In the genomic region with DNA sequence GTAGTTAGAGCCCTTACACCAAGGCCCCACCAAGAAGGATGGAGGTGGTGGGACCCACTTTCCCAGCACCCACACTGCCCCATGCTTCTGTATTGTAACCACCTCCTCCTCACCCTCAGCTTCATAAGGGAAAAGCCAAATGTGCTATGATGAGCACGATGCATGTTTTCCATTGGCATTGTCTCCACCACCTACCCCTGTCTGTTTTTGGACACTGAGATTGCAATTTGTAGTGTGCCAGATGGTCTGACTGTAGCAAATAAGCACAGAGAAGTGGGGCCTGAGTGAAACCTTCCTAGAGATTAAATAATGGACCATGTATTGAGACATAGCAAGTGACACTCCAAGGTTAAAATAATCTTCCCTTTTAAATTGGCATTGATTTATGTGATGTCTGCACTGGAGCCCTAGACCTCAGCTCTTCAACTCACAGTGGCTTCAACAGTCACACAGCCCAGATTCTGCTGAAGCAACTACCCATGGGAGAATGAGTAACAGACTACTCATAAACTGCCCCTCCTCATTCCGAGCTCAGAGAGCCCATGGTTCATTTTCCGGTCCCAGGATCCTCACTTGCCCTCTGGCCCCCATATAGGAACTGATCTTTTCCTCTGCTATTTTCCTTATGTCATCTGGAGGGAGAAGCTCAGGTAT, we compare ENCODE assay signal across 10 cellular contexts.
DNase-seq lines count a peak whose midpoint lies in the region; ATAC-seq and TF ChIP-seq lines count a peak whose summit lies in the region.
"Had no signal": no experiment of that assay in that cellular context is flagged by ENCODE, and none has a peak within 500 bp of the region (broad histone marks: within the 10 kb centered on the region; RNA-seq: fewer than 3 reads in every experiment).

No MANE protein-coding gene starts in this region.

- DNase-seq in AG10803 (ENCODE audit: low read depth) (peak; percentile 22), amniotic stem cell (lab: John Stamatoyannopoulos, UW) (peak; percentile 13), inferior parietal cortex (ENCODE audit: extremely low spot score) (peak; percentile 47), PC-9 (no peak), HUDEP-2 (lab: John Stamatoyannopoulos, UW; ENCODE audit: unreplicated experiment in 76 of 76) (no peak), NCI-H345 treated with DMSO at 0.1 percent for 48 hours (lab: John Stamatoyannopoulos, UW; ENCODE audit: unreplicated experiment) (no peak), nephron progenitor cell (no peak)
- DNase-seq: NCI-H2081, SIG-M5 had no signal

- H3K27me3 ChIP-seq in PC-9 (ENCODE audit: insufficient read depth, low read depth), result no peaks in the 10 kb centered on the region

- H3K4me3 ChIP-seq in AG10803 (ENCODE audit: low read length), result no peak overlapping the region
- H3K4me3 ChIP-seq in PC-9, result no peak overlapping the region

- no peak overlapping the region for H3K27ac ChIP-seq in PC-9

- H3K27ac Mint-ChIP-seq in nephron progenitor cell, result no peak overlapping the region

- H3K36me3 Mint-ChIP-seq in nephron progenitor cell (ENCODE audit: low read depth), result no peaks in the 10 kb centered on the region

- BruUV-seq in PC-9 (replicated peaks; lab: Mats Ljungman, UMichigan), result no TSS peak

- H3K4me2 ChIP-seq in PC-9, result no peak overlapping the region

- POLR2A ChIA-PET in PC-9 (lab: Charles Lee; ENCODE audit: unreplicated experiment), result no interaction called here

- no peaks in the 10 kb centered on the region for H4K20me1 ChIP-seq in PC-9 (ENCODE audit: insufficient read depth)

- H3K4me3 Mint-ChIP-seq in nephron progenitor cell, result no peak overlapping the region

- CTCF ChIA-PET in PC-9 (lab: Charles Lee), result no interaction called here

- H3K9me3 Mint-ChIP-seq in nephron progenitor cell, result no peaks in the 10 kb centered on the region

- no peaks in the 10 kb centered on the region for H3K4me1 Mint-ChIP-seq in nephron progenitor cell

- intact Hi-C loops in PC-9 (cut with micrococcal nuclease; ENCODE audit: unreplicated experiment), result no loop called here

- ATAC-seq in HG03354 (IDR thresholded peaks at IDR 0.05; ENCODE audit: poor library complexity, severe bottlenecking, unreplicated experiment), result peak; percentile 26

- no peaks in the 10 kb centered on the region for H3K79me2 ChIP-seq in PC-9 (ENCODE audit: low read depth)

- H3K9me3 ChIP-seq in PC-9 (ENCODE audit: insufficient read depth, low read depth), result no peaks in the 10 kb centered on the region

- no peaks in the 10 kb centered on the region for H3K9me2 ChIP-seq in PC-9 (ENCODE audit: insufficient read depth)

- TF ChIP-seq CTCF in AG10803 (conservative IDR thresholded peaks at IDR 0.05; ENCODE audit: low read length), result no peak
- TF ChIP-seq CTCF in PC-9 (conservative IDR thresholded peaks at IDR 0.05), result no peak
- no peak for TF ChIP-seq CTCF in nephron progenitor cell (IDR thresholded peaks at IDR 0.05)

- H3K27me3 Mint-ChIP-seq in nephron progenitor cell (ENCODE audit: low read depth, poor library complexity), result peaks cover 5% of the 10 kb centered on the region

- no peak overlapping the region for H2AFZ ChIP-seq in PC-9

- no peaks in the 10 kb centered on the region for H3K4me1 ChIP-seq in PC-9 (replicated peaks; ENCODE audit: insufficient read depth)

- H3K36me3 ChIP-seq in PC-9 (ENCODE audit: low read depth), result no peaks in the 10 kb centered on the region

- no peaks in the 10 kb centered on the region for H3F3A ChIP-seq in PC-9 (ENCODE audit: insufficient read depth, low read depth)

Comparison
In these comparisons a context has a peak if more than half of its experiments do, and no peak if none do; other contexts are left out.
1. DNase-seq: peak in AG10803 (single experiment), amniotic stem cell (single experiment) and inferior parietal cortex (single experiment); none in PC-9 (0 of 2), HUDEP-2 (0 of 76), NCI-H345 treated with DMSO at 0.1 percent for 48 hours (single experiment) and nephron progenitor cell (single experiment).